26 cellular contexts compared by ENCODE assay signal in the genomic region with DNA sequence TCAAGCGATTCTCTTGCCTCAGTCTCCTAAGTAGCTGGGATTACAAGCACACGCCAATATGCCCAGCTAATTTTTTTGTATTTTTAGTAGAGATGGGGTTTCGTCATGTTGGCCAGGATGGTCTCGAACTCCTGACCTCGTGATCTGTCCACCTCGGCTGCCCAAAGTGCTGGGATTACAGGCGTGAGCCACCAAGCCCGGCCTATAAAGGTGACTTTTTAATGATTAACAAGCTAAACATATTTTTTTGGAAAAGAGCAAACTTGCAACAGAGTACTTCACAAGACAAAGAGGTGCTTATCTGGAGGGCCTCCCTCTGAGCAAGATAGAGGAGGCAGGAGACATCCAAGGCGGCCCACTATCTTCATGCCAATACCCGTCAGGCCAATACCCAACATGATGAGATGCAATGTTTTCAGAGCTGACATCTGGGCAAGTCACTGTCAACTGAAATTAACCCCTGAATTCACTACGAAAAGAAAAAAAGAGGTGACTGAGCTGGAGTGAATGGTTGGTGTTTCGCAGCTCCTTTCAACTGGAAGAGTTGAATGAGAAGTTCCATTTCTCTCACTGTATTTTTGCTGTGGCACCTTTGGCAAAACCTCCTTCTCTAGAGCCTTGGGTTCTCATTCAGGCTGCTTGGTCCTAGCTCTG. TPM values are rescaled to one million over a fixed set of nuclear protein-coding genes. Genes with fewer than 3 reads are reported as not detected.
A peak's percentile ranks its signal among the peaks of the same experiment; 100 is the strongest.
DNase-seq lines count a peak whose midpoint lies in the region; ATAC-seq, FAIRE-seq and TF ChIP-seq lines count a peak whose summit lies in the region.
"Had no signal": no experiment of that assay in that cellular context is flagged by ENCODE, and none has a peak within 500 bp of the region (broad histone marks: within the 10 kb centered on the region; RNA-seq: fewer than 3 reads in every experiment).

No MANE protein-coding gene starts in this region.

- H3K27ac Mint-ChIP-seq in endothelial cell (ENCODE audit: unreplicated experiment), result no peak overlapping the region
- H3K27ac Mint-ChIP-seq: activated naive CD4-positive, alpha-beta T cell treated with anti-CD3 and anti-CD28 coated beads, Interleukin-2, amount 10 ng/mL, durations not matched to agents 7 days and 5 days; activated T-helper 1 cell treated with anti-CD3 and anti-CD28 coated beads, Interleukin-12 subunit alpha, Interleukin-12 subunit beta, Interleukin-2, Interleukin-4 antibody, amounts not matched to agents 30 ng/mL and 10 ng/mL and 1 ng/mL, durations not matched to agents 14 hours and 24 hours and 36 hours had no signal

- H3K27me3 ChIP-seq in smooth muscle cell (ENCODE audit: low read depth) (no peaks in the 10 kb centered on the region), ascending aorta (no peaks in the 10 kb centered on the region)
- H3K27me3 ChIP-seq: BLaER1, brain microvascular endothelial cell, foreskin keratinocyte, MG63, tibial artery had no signal

- ATAC-seq in A549, result no peak
- ATAC-seq: foreskin keratinocyte had no signal

- 76% methylated on average over 12 of the region's 12 CpGs for WGBS in A549 (ENCODE audit: missing lambda C conversion rate)
- 95% methylated on average over 12 of the region's 12 CpGs for WGBS in smooth muscle cell (ENCODE audit: low lambda C conversion rate)

- TF ChIP-seq CTCF in A549 (IDR thresholded peaks at IDR 0.05) (no peak), smooth muscle cell (IDR thresholded peaks at IDR 0.05; ENCODE audit: borderline replicate concordance, insufficient read depth, poor library complexity, severe bottlenecking) (no peak), endothelial cell (IDR thresholded peaks at IDR 0.05; ENCODE audit: unreplicated experiment) (no peak), ascending aorta (IDR thresholded peaks at IDR 0.05) (no peak)

- DNase-seq in A549 (ENCODE audit: low read depth in 1 of 2, low spot score in 1 of 2) (no peak), HUDEP-2 (lab: John Stamatoyannopoulos, UW; ENCODE audit: unreplicated experiment in 76 of 76) (peak in 48 of 76 experiments; percentile 11 to 73 (median 32)), erythroblast (lab: John Stamatoyannopoulos, UW) (peak; percentile 28 to 74), smooth muscle cell (lab: John Stamatoyannopoulos, UW; ENCODE audit: unreplicated experiment) (no peak), NCI-H1694 (lab: John Stamatoyannopoulos, UW) (no peak), endothelial cell (ENCODE audit: low spot score) (no peak), ascending aorta (ENCODE audit: low spot score in 2 of 2) (no peak), NCI-H526 (lab: John Stamatoyannopoulos, UW) (no peak)
- DNase-seq: activated CD4-positive, CD25-positive, alpha-beta regulatory T cell; activated naive CD4-positive, alpha-beta T cell treated with anti-CD3 and anti-CD28 coated beads, Interleukin-2, amount 10 ng/mL, durations not matched to agents 7 days and 5 days; foreskin keratinocyte; GDM1; H7; KG1; NCI-H1417 treated with DMSO at 0.1 percent for 48 hours; NCI-H2107; NCI-H446 treated with DMSO at 0.1 percent for 48 hours; posterior cingulate gyrus; SHP77 treated with DMSO at 0.1 percent for 48 hours; stimulated activated naive CD4-positive, alpha-beta T cell treated with Interleukin-2 at 50 U/mL for 16 hours had no signal

- H3K4me1 Mint-ChIP-seq in endothelial cell (ENCODE audit: unreplicated experiment), result peaks cover 52% of the 10 kb centered on the region
- H3K4me1 Mint-ChIP-seq: activated naive CD4-positive, alpha-beta T cell treated with anti-CD3 and anti-CD28 coated beads, Interleukin-2, amount 10 ng/mL, durations not matched to agents 7 days and 5 days had no signal

- CTCF ChIA-PET in A549 (lab: Yijun Ruan, JAX), result interaction anchor here (0.8 to 10.7 kb wide), 7 partner anchors 10 to 156 kb away, joined by 3 to 76 read pairs (median 6); a partner anchor contains a TSS

- POLR2A ChIA-PET in A549 (lab: Yijun Ruan, JAX), result interaction anchor here (0.9 to 1.8 kb wide), 2 partner anchors 10 to 109 kb away, joined by 3 to 7 read pairs; no protein-coding TSS in a partner anchor

- no peak for TF ChIP-seq EP300 in A549 (IDR thresholded peaks at IDR 0.05)

- H3F3A ChIP-seq in smooth muscle cell (ENCODE audit: low read depth), result peaks cover 55% of the 10 kb centered on the region

- H3K27ac ChIP-seq in A549 (peak overlapping the region; percentile 74 to 86; a peak in 5 of 6 replicates), smooth muscle cell (ENCODE audit: low read depth) (peak overlapping the region; percentile 52), ascending aorta (no peak overlapping the region)
- H3K27ac ChIP-seq: BLaER1, foreskin keratinocyte had no signal

- no peak overlapping the region for H2AFZ ChIP-seq in smooth muscle cell (ENCODE audit: low read depth)

- peaks cover 6% of the 10 kb centered on the region for H3K27me3 Mint-ChIP-seq in endothelial cell (ENCODE audit: unreplicated experiment)

- H3K4me1 ChIP-seq in A549, result peaks cover 100% of the 10 kb centered on the region
- H3K4me1 ChIP-seq in smooth muscle cell (ENCODE audit: low read depth), result peaks cover 36% of the 10 kb centered on the region
- H3K4me1 ChIP-seq in ascending aorta, result peaks cover 14 to 53% of the 10 kb centered on the region in 2 donors

- H4K20me1 ChIP-seq in smooth muscle cell (ENCODE audit: low read depth), result peaks cover 94% of the 10 kb centered on the region

- H3K36me3 Mint-ChIP-seq in endothelial cell (ENCODE audit: low read depth, unreplicated experiment), result peaks cover 13% of the 10 kb centered on the region
- H3K36me3 Mint-ChIP-seq: activated naive CD4-positive, alpha-beta T cell treated with anti-CD3 and anti-CD28 coated beads, Interleukin-2, amount 10 ng/mL, durations not matched to agents 7 days and 5 days had no signal

- H3K9me3 ChIP-seq in A549 (no peaks in the 10 kb centered on the region), smooth muscle cell (replicated peaks; ENCODE audit: low read depth) (no peaks in the 10 kb centered on the region), ascending aorta (no peaks in the 10 kb centered on the region)
- H3K9me3 ChIP-seq: BLaER1, MG63, tibial artery had no signal

- no peak overlapping the region for H3K4me3 Mint-ChIP-seq in endothelial cell (ENCODE audit: unreplicated experiment)
- H3K4me3 Mint-ChIP-seq: activated naive CD4-positive, alpha-beta T cell treated with anti-CD3 and anti-CD28 coated beads, Interleukin-2, amount 10 ng/mL, durations not matched to agents 7 days and 5 days; activated T-helper 1 cell treated with anti-CD3 and anti-CD28 coated beads, Interleukin-12 subunit alpha, Interleukin-12 subunit beta, Interleukin-2, Interleukin-4 antibody, amounts not matched to agents 30 ng/mL and 10 ng/mL and 1 ng/mL, durations not matched to agents 14 hours and 24 hours and 36 hours had no signal

- TF ChIP-seq POLR2A in A549 (IDR thresholded peaks at IDR 0.05; ENCODE audit: low read length) (no peak), erythroblast (IDR thresholded peaks at IDR 0.05; ENCODE audit: low read length) (no peak)

- TF ChIP-seq RAD21 in A549 (conservative IDR thresholded peaks at IDR 0.05 in 1 of 2, IDR thresholded peaks at IDR 0.05 in 1 of 2), result no peak

- FAIRE-seq in A549 (lab: Jason Lieb, UNC), result no peak
- FAIRE-seq: GM19239 had no signal

- H3K9me3 Mint-ChIP-seq in endothelial cell (ENCODE audit: unreplicated experiment), result no peaks in the 10 kb centered on the region
- H3K9me3 Mint-ChIP-seq: activated naive CD4-positive, alpha-beta T cell treated with anti-CD3 and anti-CD28 coated beads, Interleukin-2, amount 10 ng/mL, durations not matched to agents 7 days and 5 days; activated T-helper 1 cell treated with anti-CD3 and anti-CD28 coated beads, Interleukin-12 subunit alpha, Interleukin-12 subunit beta, Interleukin-2, Interleukin-4 antibody, amounts not matched to agents 30 ng/mL and 10 ng/mL and 1 ng/mL, durations not matched to agents 14 hours and 24 hours and 36 hours had no signal

- H3K36me3 ChIP-seq in smooth muscle cell (ENCODE audit: low read depth) (peaks cover 4% of the 10 kb centered on the region), ascending aorta (peaks cover 0 to 9% of the 10 kb centered on the region in 2 donors)
- H3K36me3 ChIP-seq: tibial artery had no signal

- H3K4me3 ChIP-seq in A549, result no peak overlapping the region
- H3K4me3 ChIP-seq in smooth muscle cell, result no peak overlapping the region
- no peak overlapping the region for H3K4me3 ChIP-seq in ascending aorta
- H3K4me3 ChIP-seq: BLaER1, MG63, tibial artery had no signal

- no peak overlapping the region for H3K9ac ChIP-seq in smooth muscle cell (ENCODE audit: low read depth)
- H3K9ac ChIP-seq: BLaER1 had no signal

- intact Hi-C loops in ascending aorta (cut with DNase I), result no loop called here

- peaks cover 97% of the 10 kb centered on the region for H3K79me2 ChIP-seq in smooth muscle cell (ENCODE audit: low read depth)

- H3K4me2 ChIP-seq in A549 (peak overlapping the region; percentile 98), smooth muscle cell (no peak overlapping the region)

TF ChIP-seq in A549, 52 proteins besides CTCF, POLR2A, EP300 and RAD21 (continues in another document):
- TF ChIP-seq KDM5A (IDR thresholded peaks at IDR 0.05) (no peak), POLR2AphosphoS2 (conservative IDR thresholded peaks at IDR 0.05; ENCODE audit: low read length) (no peak), JUN (IDR thresholded peaks at IDR 0.05) (no peak), CBX8 (IDR thresholded peaks at IDR 0.05) (no peak)
- TF ChIP-seq, protein P1, sequence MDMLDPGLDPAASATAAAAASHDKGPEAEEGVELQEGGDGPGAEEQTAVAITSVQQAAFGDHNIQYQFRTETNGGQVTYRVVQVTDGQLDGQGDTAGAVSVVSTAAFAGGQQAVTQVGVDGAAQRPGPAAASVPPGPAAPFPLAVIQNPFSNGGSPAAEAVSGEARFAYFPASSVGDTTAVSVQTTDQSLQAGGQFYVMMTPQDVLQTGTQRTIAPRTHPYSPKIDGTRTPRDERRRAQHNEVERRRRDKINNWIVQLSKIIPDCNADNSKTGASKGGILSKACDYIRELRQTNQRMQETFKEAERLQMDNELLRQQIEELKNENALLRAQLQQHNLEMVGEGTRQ (IDR thresholded peaks at IDR 0.05), result no peak

RNA-seq across cellular contexts. Expression of a gene that starts 10.4 kb away (rescaled TPM):
- polyA plus RNA-seq in A549 (2011; rRNA removed), result 31.6 and 32.1 TPM in 2 replicates
- 28.6 and 37.0 TPM in 2 replicates for polyA plus RNA-seq in A549 (2012; cell fraction: cytosol; rRNA removed)
- polyA plus RNA-seq in A549 (2012; cell fraction: nucleus; rRNA removed), result 40.5 and 50.4 TPM in 2 replicates
- polyA plus RNA-seq in A549 (2017; fragmentation: RNase III; extraction: RNeasy Plus Mini Kit Qiagen cat#74134 plus additional on column Dnase treatment), result 29.8 to 35.8 TPM (median 33.4 TPM) in 3 replicates
- 27.5 and 30.0 TPM in 2 replicates for polyA minus RNA-seq in A549 (2011; rRNA and poly(A)+ RNA removed)
- 24.9 and 25.6 TPM in 2 replicates for total RNA-seq in smooth muscle cell
- 21.4 and 26.7 TPM in 2 replicates for polyA plus RNA-seq in smooth muscle cell
- total RNA-seq in endothelial cell (ENCODE audit: unreplicated experiment), result 19.9 TPM
- 41.0 TPM for total RNA-seq in ascending aorta

Comparison
In these comparisons a context has a peak if more than half of its experiments do, and no peak if none do; other contexts are left out.
1. DNase-seq: peak in HUDEP-2 (48 of 76) and erythroblast (2 of 2); none in A549 (0 of 2), smooth muscle cell (single experiment), NCI-H1694 (single experiment), endothelial cell (single experiment), ascending aorta (0 of 2) and NCI-H526 (0 of 2).
2. H3K27ac ChIP-seq: peak in A549 (2 of 2) and smooth muscle cell (single experiment); none in ascending aorta (0 of 2).